ENCODE assay signal across 25 cellular contexts in the genomic region with DNA sequence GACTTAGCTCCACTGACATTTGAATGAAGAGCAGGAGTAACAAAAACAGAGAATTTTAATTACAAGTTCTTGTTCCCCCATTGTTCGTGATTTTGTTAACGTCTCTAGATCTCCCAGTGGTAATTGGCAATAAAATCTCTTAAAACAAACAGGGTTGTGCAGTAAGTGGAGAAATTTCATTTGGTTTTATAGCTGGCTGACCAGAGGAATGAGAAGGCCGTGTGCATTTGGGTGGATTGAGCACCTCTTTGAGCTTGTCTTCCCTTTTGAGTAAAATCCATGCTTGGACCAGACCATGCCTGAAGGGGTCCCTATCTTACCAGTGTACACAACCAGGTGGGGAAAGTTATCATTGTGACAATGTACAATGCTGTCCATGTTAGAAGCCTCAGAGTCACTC.
DNase-seq lines count a peak whose midpoint lies in the region; ATAC-seq and TF ChIP-seq lines count a peak whose summit lies in the region.
"Had no signal": no experiment of that assay in that cellular context is flagged by ENCODE, and none has a peak within 500 bp of the region (broad histone marks: within the 10 kb centered on the region; RNA-seq: fewer than 3 reads in every experiment).

No MANE protein-coding gene starts in this region.

- H3K9me3 Mint-ChIP-seq in stimulated activated effector memory CD8-positive, alpha-beta T cell treated with anti-CD3 and anti-CD28 coated beads, Interleukin-12 subunit alpha, Interleukin-12 subunit beta, amount 100 ng/mL, for 72 hours = no peaks in the 10 kb centered on the region
- H3K9me3 Mint-ChIP-seq in stimulated activated memory B cell treated with anti-CD40 and anti-IgM and Interleukin-4, amounts not matched to agents 10 μg/mL and 1 μg/mL and 100 μg/mL, for 72 hours = no peaks in the 10 kb centered on the region
- H3K9me3 Mint-ChIP-seq: CD8-positive, alpha-beta T cell; HFFc6 had no signal

- no peak for DNase-seq in GM12864 (ENCODE audit: low read depth)
- DNase-seq in kidney epithelial cell (ENCODE audit: low read depth) = peak; percentile 35
- no peak for DNase-seq in stimulated activated effector memory CD8-positive, alpha-beta T cell treated with anti-CD3 and anti-CD28 coated beads, Interleukin-12 subunit alpha, Interleukin-12 subunit beta, amount 100 ng/mL, for 72 hours (ENCODE audit: low spot score in 2 of 2)
- no peak for DNase-seq in psoas muscle
- DNase-seq in RPMI8226 = no peak
- DNase-seq: AML-193; Caco-2; CD8-positive, alpha-beta T cell; DMS79 treated with DMSO at 0.1 percent for 48 hours; HFFc6; IMR-90; NCI-H1048; NCI-H1417; NCI-H1694; NCI-H2029 treated with DMSO at 0.1 percent for 48 hours; NCI-H2227 treated with DMSO at 0.1 percent for 48 hours; NCI-H526 treated with DMSO at 0.1 percent for 48 hours; Peyer's patch; SIG-M5 had no signal

- H3K27ac Mint-ChIP-seq in stimulated activated effector memory CD8-positive, alpha-beta T cell treated with anti-CD3 and anti-CD28 coated beads, Interleukin-12 subunit alpha, Interleukin-12 subunit beta, amount 100 ng/mL, for 72 hours = peak overlapping the region; percentile 21
- H3K27ac Mint-ChIP-seq in stimulated activated memory B cell treated with anti-CD40 and anti-IgM and Interleukin-4, amounts not matched to agents 10 μg/mL and 1 μg/mL and 100 μg/mL, for 72 hours = no peak overlapping the region
- H3K27ac Mint-ChIP-seq: CD8-positive, alpha-beta T cell; HFFc6 had no signal

- H3K27me3 ChIP-seq in Loucy (ENCODE audit: insufficient read depth, low read length, poor library complexity, severe bottlenecking) (no peaks in the 10 kb centered on the region), kidney epithelial cell (ENCODE audit: control insufficient read depth, insufficient read depth, low read length) (no peaks in the 10 kb centered on the region), psoas muscle (ENCODE audit: insufficient read depth in 3 of 3, low read length in 2 of 3) (no peaks in the 10 kb centered on the region)
- H3K27me3 ChIP-seq: BLaER1 treated with 17β-estradiol and CSF1 and Interleukin-3, amounts not matched to agents 10 nM and 100 nM; Peyer's patch had no signal

- H3K4me1 ChIP-seq in Loucy (ENCODE audit: insufficient read depth, low read length, poor library complexity, severe bottlenecking) (no peaks in the 10 kb centered on the region), psoas muscle (peaks cover 26% of the 10 kb centered on the region)
- H3K4me1 ChIP-seq: Caco-2, Peyer's patch had no signal

- no peak overlapping the region for H3K4me3 Mint-ChIP-seq in stimulated activated effector memory CD8-positive, alpha-beta T cell treated with anti-CD3 and anti-CD28 coated beads, Interleukin-12 subunit alpha, Interleukin-12 subunit beta, amount 100 ng/mL, for 72 hours
- no peak overlapping the region for H3K4me3 Mint-ChIP-seq in stimulated activated memory B cell treated with anti-CD40 and anti-IgM and Interleukin-4, amounts not matched to agents 10 μg/mL and 1 μg/mL and 100 μg/mL, for 72 hours
- H3K4me3 Mint-ChIP-seq: CD8-positive, alpha-beta T cell; HFFc6 had no signal

- H4K20me1 ChIP-seq in Loucy (ENCODE audit: insufficient read depth, low read length, poor library complexity, severe bottlenecking) = no peaks in the 10 kb centered on the region
- H4K20me1 ChIP-seq: BLaER1 treated with 17β-estradiol and CSF1 and Interleukin-3, amounts not matched to agents 10 nM and 100 nM had no signal

- intact Hi-C loops in psoas muscle (cut with DNase I) = no loop called here

- H3K4me3 ChIP-seq in GM12864 (ENCODE audit: low read depth, low read length) = no peak overlapping the region
- no peak overlapping the region for H3K4me3 ChIP-seq in Loucy (ENCODE audit: low read length, poor library complexity, severe bottlenecking)
- no peak overlapping the region for H3K4me3 ChIP-seq in kidney epithelial cell (ENCODE audit: low read depth, low read length)
- H3K4me3 ChIP-seq in psoas muscle = no peak overlapping the region
- H3K4me3 ChIP-seq: A549; BLaER1 treated with 17β-estradiol and CSF1 and Interleukin-3, amounts not matched to agents 10 nM and 100 nM; Peyer's patch; SK-N-MC had no signal

- H3F3A ChIP-seq in Loucy (ENCODE audit: low read depth) = no peaks in the 10 kb centered on the region

- H3K9ac ChIP-seq in Loucy (ENCODE audit: low read depth, low read length, poor library complexity, severe bottlenecking) = no peak overlapping the region
- H3K9ac ChIP-seq: BLaER1 treated with 17β-estradiol and CSF1 and Interleukin-3, amounts not matched to agents 10 nM and 100 nM; KMS-11 had no signal

- H3K4me1 Mint-ChIP-seq in stimulated activated effector memory CD8-positive, alpha-beta T cell treated with anti-CD3 and anti-CD28 coated beads, Interleukin-12 subunit alpha, Interleukin-12 subunit beta, amount 100 ng/mL, for 72 hours = peaks cover 39% of the 10 kb centered on the region
- H3K4me1 Mint-ChIP-seq in stimulated activated memory B cell treated with anti-CD40 and anti-IgM and Interleukin-4, amounts not matched to agents 10 μg/mL and 1 μg/mL and 100 μg/mL, for 72 hours = peaks cover 21% of the 10 kb centered on the region

- H3K36me3 ChIP-seq in Loucy (ENCODE audit: insufficient read depth, low read length) = no peaks in the 10 kb centered on the region
- H3K36me3 ChIP-seq in kidney epithelial cell (ENCODE audit: control insufficient read depth, insufficient read depth, low read length) = peaks cover 2% of the 10 kb centered on the region
- H3K36me3 ChIP-seq in psoas muscle (ENCODE audit: insufficient read depth in 1 of 2, low read depth in 1 of 2) = no peaks in the 10 kb centered on the region
- H3K36me3 ChIP-seq: BLaER1 treated with 17β-estradiol and CSF1 and Interleukin-3, amounts not matched to agents 10 nM and 100 nM; Peyer's patch had no signal

- no peaks in the 10 kb centered on the region for H3K9me2 ChIP-seq in Loucy (replicated peaks; ENCODE audit: low read depth, low read length)

- 97 to 100% (median 98%) methylated on average over 3 of the region's 3 CpGs for WGBS in psoas muscle, 3 donors

- no peak overlapping the region for H2AFZ ChIP-seq in Loucy (ENCODE audit: low read length)

- no peaks in the 10 kb centered on the region for H3K9me3 ChIP-seq in Loucy (ENCODE audit: insufficient read depth, low read depth, low read length)
- H3K9me3 ChIP-seq in psoas muscle = no peaks in the 10 kb centered on the region
- H3K9me3 ChIP-seq: A549; BLaER1 treated with 17β-estradiol and CSF1 and Interleukin-3, amounts not matched to agents 10 nM and 100 nM; Caco-2; Peyer's patch had no signal

- H3K36me3 Mint-ChIP-seq in stimulated activated effector memory CD8-positive, alpha-beta T cell treated with anti-CD3 and anti-CD28 coated beads, Interleukin-12 subunit alpha, Interleukin-12 subunit beta, amount 100 ng/mL, for 72 hours = no peaks in the 10 kb centered on the region
- H3K36me3 Mint-ChIP-seq in stimulated activated memory B cell treated with anti-CD40 and anti-IgM and Interleukin-4, amounts not matched to agents 10 μg/mL and 1 μg/mL and 100 μg/mL, for 72 hours = no peaks in the 10 kb centered on the region
- H3K36me3 Mint-ChIP-seq: CD8-positive, alpha-beta T cell had no signal

- H3K79me2 ChIP-seq in Loucy (ENCODE audit: insufficient read depth, low read length) = no peaks in the 10 kb centered on the region

- no peaks in the 10 kb centered on the region for H3K27me3 Mint-ChIP-seq in stimulated activated memory B cell treated with anti-CD40 and anti-IgM and Interleukin-4, amounts not matched to agents 10 μg/mL and 1 μg/mL and 100 μg/mL, for 72 hours

- TF ChIP-seq CTCF in GM12864 (IDR thresholded peaks at IDR 0.05; ENCODE audit: low read depth, low read length, missing control alignments) = peak; percentile 7
- TF ChIP-seq CTCF in Loucy (conservative IDR thresholded peaks at IDR 0.05; ENCODE audit: low read length) = 0 out of 2 replicates have a peak, but pooled peaks have one; percentile 10
- no peak for TF ChIP-seq CTCF in kidney epithelial cell (IDR thresholded peaks at IDR 0.05; ENCODE audit: insufficient read depth, low read length, poor library complexity, severe bottlenecking)
- TF ChIP-seq CTCF in psoas muscle (IDR thresholded peaks at IDR 0.05) = no peak

- no peak for ATAC-seq in stimulated activated effector memory CD8-positive, alpha-beta T cell treated with anti-CD3 and anti-CD28 coated beads, Interleukin-12 subunit alpha, Interleukin-12 subunit beta, amount 100 ng/mL, for 72 hours
- ATAC-seq in stimulated activated memory B cell treated with anti-CD40 and anti-IgM and Interleukin-4, amounts not matched to agents 10 μg/mL and 1 μg/mL and 100 μg/mL, for 72 hours = no peak
- ATAC-seq in psoas muscle = no peak
- ATAC-seq: A549; CD8-positive, alpha-beta T cell had no signal

- H3K4me2 ChIP-seq in Loucy (ENCODE audit: low read depth, low read length, poor library complexity, severe bottlenecking) = no peak overlapping the region
- H3K4me2 ChIP-seq: A549, KMS-11 had no signal

- H3K27ac ChIP-seq in psoas muscle = no peak overlapping the region
- H3K27ac ChIP-seq: A549; BLaER1 treated with 17β-estradiol and CSF1 and Interleukin-3, amounts not matched to agents 10 nM and 100 nM; KMS-11; Peyer's patch; SK-N-MC had no signal

Comparison
In these comparisons a context has a peak if more than half of its experiments do, and no peak if none do; other contexts are left out.
1. CTCF ChIP-seq: peak in GM12864 (single experiment) and Loucy (single experiment); none in kidney epithelial cell (single experiment) and psoas muscle (single experiment).